In the genomic region with DNA sequence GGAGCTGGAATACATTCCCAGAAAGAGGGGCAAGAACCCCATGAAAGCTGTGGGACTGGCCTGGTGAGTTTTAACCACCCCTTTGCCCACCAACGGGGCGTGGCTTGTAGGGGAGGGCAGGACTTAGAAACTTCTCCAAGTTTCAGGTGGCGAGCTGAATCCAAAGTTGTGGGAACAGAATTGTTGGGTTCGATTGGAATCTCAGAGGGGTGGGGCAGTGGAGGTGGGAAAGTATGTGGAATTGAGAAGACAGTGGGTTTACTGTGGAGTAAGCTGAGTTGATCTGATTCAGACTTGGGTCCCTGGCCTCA, we compare ENCODE assay signal across 9 cellular contexts. TPM values are rescaled to one million over a fixed set of nuclear protein-coding genes. Genes with fewer than 3 reads are reported as not detected.
DNase-seq lines count a peak whose midpoint lies in the region; ATAC-seq and TF ChIP-seq lines count a peak whose summit lies in the region.
"Had no signal": no experiment of that assay in that cellular context is flagged by ENCODE, and none has a peak within 500 bp of the region (broad histone marks: within the 10 kb centered on the region; RNA-seq: fewer than 3 reads in every experiment).

No MANE protein-coding gene starts in this region.

- no peak for ATAC-seq in RWPE2 (ENCODE audit: low read depth)
- no peak for ATAC-seq in psoas muscle
- ATAC-seq in activated CD4-positive, CD25-positive, alpha-beta regulatory T cell treated with anti-CD3 and anti-CD28 coated beads, Interleukin-2, amount 50 U/mL, for 24 hours = no peak
- no peak for ATAC-seq in GM18868 (IDR thresholded peaks at IDR 0.05; ENCODE audit: unreplicated experiment)

- no peaks in the 10 kb centered on the region for H3K9me3 ChIP-seq in ES-I3 (ENCODE audit: control insufficient read depth, insufficient read depth, low read length)
- H3K9me3 ChIP-seq in RWPE2 (ENCODE audit: severe bottlenecking) = no peaks in the 10 kb centered on the region
- H3K9me3 ChIP-seq in fibroblast of lung (ENCODE audit: control insufficient read depth, insufficient read depth, low read depth, low read length) = no peaks in the 10 kb centered on the region
- no peaks in the 10 kb centered on the region for H3K9me3 ChIP-seq in psoas muscle

- no peaks in the 10 kb centered on the region for H3K36me3 ChIP-seq in ES-I3 (ENCODE audit: insufficient read depth, low read length)
- H3K36me3 ChIP-seq in RWPE2 (ENCODE audit: low read depth) = peaks cover 64% of the 10 kb centered on the region
- peaks cover 19% of the 10 kb centered on the region for H3K36me3 ChIP-seq in fibroblast of lung (ENCODE audit: control insufficient read depth, insufficient read depth, low read length)
- peaks cover 2 to 55% of the 10 kb centered on the region in 2 donors for H3K36me3 ChIP-seq in psoas muscle (ENCODE audit: insufficient read depth in 1 of 2, low read depth in 1 of 2)

- peak overlapping the region; percentile 97 for H3K4me2 ChIP-seq in fibroblast of lung (ENCODE audit: extremely low read depth, insufficient read depth, low read length)

- H3K9ac ChIP-seq in ES-I3 (ENCODE audit: low read depth, low read length) = peak overlapping the region; percentile 83; the same call in 1 of the 2 replicates
- no peak overlapping the region for H3K9ac ChIP-seq in fibroblast of lung (ENCODE audit: insufficient read depth, low read length)

- no peaks in the 10 kb centered on the region for H4K20me1 ChIP-seq in fibroblast of lung (ENCODE audit: control insufficient read depth, extremely low read depth, insufficient read depth, low read length)

- H3K4me3 ChIP-seq in RWPE2 (ENCODE audit: severe bottlenecking) (peak overlapping the region; percentile 60), fibroblast of lung (replicated peaks in 1 of 4; ENCODE audit: control extremely low read depth in 1 of 4, insufficient read depth in 1 of 4, low read depth in 3 of 4, low read length in 4 of 4) (peak overlapping the region; percentile 78 to 96 (median 87)), psoas muscle (peak overlapping the region; percentile 88)

- H3K27me3 ChIP-seq in RWPE2 (ENCODE audit: insufficient read depth, poor library complexity, severe bottlenecking) = no peaks in the 10 kb centered on the region
- H3K27me3 ChIP-seq in fibroblast of lung (ENCODE audit: control insufficient read depth, insufficient read depth, low read length) = no peaks in the 10 kb centered on the region
- H3K27me3 ChIP-seq in psoas muscle (ENCODE audit: insufficient read depth in 3 of 3, low read length in 2 of 3) = no peaks in the 10 kb centered on the region

- no peak for TF ChIP-seq CTCF in RWPE2 (IDR thresholded peaks at IDR 0.05; ENCODE audit: poor library complexity, severe bottlenecking)
- TF ChIP-seq CTCF in fibroblast of lung (conservative IDR thresholded peaks at IDR 0.05 in 1 of 2, IDR thresholded peaks at IDR 0.05 in 1 of 2; ENCODE audit: low read depth in 1 of 2, low read length in 2 of 2) = no peak
- TF ChIP-seq CTCF in psoas muscle (IDR thresholded peaks at IDR 0.05) = no peak

- DNase-seq in RWPE2 (ENCODE audit: low spot score) (no peak), fibroblast of lung (ENCODE audit: low read depth in 2 of 2) (no peak), psoas muscle (no peak), NCI-H1694 (lab: John Stamatoyannopoulos, UW) (no peak), NCI-H1417 treated with DMSO at 0.1 percent for 48 hours (lab: John Stamatoyannopoulos, UW) (no peak)
- DNase-seq: SHP77 had no signal

- 29 to 48% (median 35%) methylated on average over 4 of the region's 4 CpGs for WGBS in psoas muscle, 3 donors

- intact Hi-C loops in psoas muscle (cut with DNase I) = loop anchor here (2.0 to 5.0 kb wide), 2 partner anchors 84 to 125 kb away; no protein-coding TSS in a partner anchor

- H3K4me1 ChIP-seq in ES-I3 (ENCODE audit: insufficient read depth, low read length) = no peaks in the 10 kb centered on the region; the same call in 1 of the 2 replicates
- H3K4me1 ChIP-seq in RWPE2 (ENCODE audit: insufficient read depth, poor library complexity, severe bottlenecking) = peaks cover 18% of the 10 kb centered on the region
- peaks cover 11% of the 10 kb centered on the region for H3K4me1 ChIP-seq in fibroblast of lung (ENCODE audit: control insufficient read depth, extremely low read depth, insufficient read depth, low read length)
- H3K4me1 ChIP-seq in psoas muscle = peaks cover 40% of the 10 kb centered on the region

- peaks cover 16% of the 10 kb centered on the region for H3K79me2 ChIP-seq in fibroblast of lung (ENCODE audit: control insufficient read depth, insufficient read depth, low read length)

- H3K27ac ChIP-seq in RWPE2 (ENCODE audit: poor library complexity, severe bottlenecking) = peak overlapping the region; percentile 62
- peak overlapping the region; percentile 30 for H3K27ac ChIP-seq in fibroblast of lung (ENCODE audit: insufficient read depth, low read length)
- H3K27ac ChIP-seq in psoas muscle = peak overlapping the region; percentile 54

- no peak overlapping the region for H2AFZ ChIP-seq in fibroblast of lung (ENCODE audit: low read length)

RNA-seq across cellular contexts. Expression of gene PNKD, which starts 1.1 kb away (rescaled TPM):
- total RNA-seq in fibroblast of lung = 21.3 and 27.7 TPM in 2 replicates
- 29.1 and 32.8 TPM in 2 replicates for polyA plus RNA-seq in fibroblast of lung
- polyA plus RNA-seq in fibroblast of lung (2012) = 60.5 and 71.5 TPM in 2 replicates
- 55.2 and 112 TPM in 2 replicates for polyA minus RNA-seq in fibroblast of lung (ENCODE audit: low replicate concordance)
- total RNA-seq in psoas muscle = 10 to 100 TPM; 31.5 to 54.5 (median 41.0) TPM
- polyA plus RNA-seq in psoas muscle = 10 to 100 TPM; 55.6 to 86.9 (median 68.1) TPM

RNA-seq across cellular contexts. Expression of gene AAMP, which starts 1.5 kb away (rescaled TPM):
- 110 and 139 TPM in 2 replicates for total RNA-seq in fibroblast of lung
- 53.1 and 60.4 TPM in 2 replicates for polyA plus RNA-seq in fibroblast of lung
- 67.3 and 91.0 TPM in 2 replicates for polyA plus RNA-seq in fibroblast of lung (2012)
- polyA minus RNA-seq in fibroblast of lung (ENCODE audit: low replicate concordance) = 54.7 and 74.9 TPM in 2 replicates
- 10 to 100 TPM; 52.7 to 70.6 (median 62.5) TPM for total RNA-seq in psoas muscle
- 100 to 1,000 TPM in 2 of 3 donors, 10 to 100 TPM in 1; 73.8 to 120 (median 115) TPM for polyA plus RNA-seq in psoas muscle

RNA-seq across cellular contexts. Expression of gene GPBAR1, which starts 10.6 kb away (rescaled TPM):
- total RNA-seq in fibroblast of lung = under 0.01 TPM in 1 of 2 replicates, not detected in the other
- polyA plus RNA-seq in fibroblast of lung = 0.02 TPM in 1 of 2 replicates, not detected in the other
- 0.08 TPM in 1 of 2 replicates, not detected in the other for polyA plus RNA-seq in fibroblast of lung (2012)
- not detected in 2 replicates for polyA minus RNA-seq in fibroblast of lung (ENCODE audit: low replicate concordance)
- under 1 TPM; 0.24 to 0.74 (median 0.24) TPM for total RNA-seq in psoas muscle
- polyA plus RNA-seq in psoas muscle = under 1 TPM; 0.45 to 0.59 (median 0.56) TPM

RNA-seq across cellular contexts. Expression of gene TMBIM1, which starts 20.9 kb away (rescaled TPM):
- total RNA-seq in fibroblast of lung = 168 and 235 TPM in 2 replicates
- polyA plus RNA-seq in fibroblast of lung = 170 and 181 TPM in 2 replicates
- polyA plus RNA-seq in fibroblast of lung (2012) = 165 and 172 TPM in 2 replicates
- polyA minus RNA-seq in fibroblast of lung (ENCODE audit: low replicate concordance) = 475 and 604 TPM in 2 replicates
- total RNA-seq in psoas muscle = 100 to 1,000 TPM; 152 to 197 (median 157) TPM
- polyA plus RNA-seq in psoas muscle = 100 to 1,000 TPM; 167 to 264 (median 228) TPM

RNA-seq across cellular contexts. Expression of gene ARPC2, which starts 54.5 kb away (rescaled TPM):
- total RNA-seq in fibroblast of lung (130 and 199 TPM in 2 replicates), psoas muscle (100 to 1,000 TPM; 150 to 218 (median 188) TPM)
- polyA plus RNA-seq in fibroblast of lung (778 and 893 TPM in 2 replicates), psoas muscle (100 to 1,000 TPM; 170 to 274 (median 244) TPM)
- 427 and 476 TPM in 2 replicates for polyA plus RNA-seq in fibroblast of lung (2012)
- 162 and 180 TPM in 2 replicates for polyA minus RNA-seq in fibroblast of lung (ENCODE audit: low replicate concordance)
